ENCODE assay signal across 8 cellular contexts in the genomic region with DNA sequence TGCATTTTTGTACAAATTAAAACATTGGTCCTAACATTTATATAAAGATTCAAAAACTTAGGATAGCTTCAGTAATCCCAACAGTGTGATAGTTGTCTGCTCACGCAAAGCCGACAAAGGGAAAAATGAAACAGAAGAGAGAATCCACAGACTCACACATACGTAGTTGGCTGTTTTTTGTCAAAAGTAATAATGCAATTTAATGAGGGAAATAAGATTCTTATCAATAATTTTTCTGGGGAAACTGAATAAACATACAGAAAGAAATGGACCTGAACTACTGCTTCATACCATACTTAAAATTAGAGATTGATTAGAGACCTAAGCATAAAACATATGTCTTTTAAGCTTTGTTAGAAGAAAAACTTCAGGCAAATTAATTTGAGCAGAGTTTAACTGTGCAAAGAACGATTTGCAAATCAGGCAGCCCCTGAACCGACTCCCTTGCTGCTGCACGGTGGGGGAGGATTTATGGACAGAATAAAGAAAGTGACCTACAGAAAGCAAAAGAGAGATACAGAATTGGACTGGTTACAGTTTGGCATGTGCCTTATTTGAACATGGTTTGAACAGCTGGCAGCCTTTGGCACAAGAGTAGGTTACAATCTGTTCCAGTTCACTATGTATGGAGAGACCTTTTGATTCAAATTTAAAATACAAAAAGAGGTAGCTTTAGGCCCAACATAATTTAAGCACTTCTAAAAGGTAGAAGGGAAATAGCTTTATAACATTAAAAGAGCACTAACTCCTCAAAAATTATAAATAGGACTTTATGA.
DNase-seq lines count a peak whose midpoint lies in the region; FAIRE-seq and TF ChIP-seq lines count a peak whose summit lies in the region.
"Not testable (repeated sequence)": the region's sequence is repeated elsewhere in the genome, so short reads cannot be mapped to it uniquely, and the experiment has no call there.

No MANE protein-coding gene starts in this region.

- FAIRE-seq in H54 (lab: Jason Lieb, UNC) (peak; percentile 94), keratinocyte (lab: Jason Lieb, UNC) (peak; percentile 70)

- not testable (repeated sequence) for H3K9me1 ChIP-seq in keratinocyte (ENCODE audit: control insufficient read depth, extremely low read depth, insufficient read depth, low read length)

- not testable (repeated sequence) for TF ChIP-seq EP300 in stomach (IDR thresholded peaks at IDR 0.05)

- not testable (repeated sequence) for TF ChIP-seq POLR2A in H54 (IDR thresholded peaks at IDR 0.05; ENCODE audit: low read depth, low read length); stomach (IDR thresholded peaks at IDR 0.05)

- peak overlapping the region; percentile 13 for H2AFZ ChIP-seq in keratinocyte (ENCODE audit: control insufficient read depth, low read length)

- H3K9me3 ChIP-seq in keratinocyte (ENCODE audit: control insufficient read depth, low read depth, low read length); stomach: not testable (repeated sequence)

- H3K27ac ChIP-seq in keratinocyte (ENCODE audit: control insufficient read depth, insufficient read depth, low read length); stomach: not testable (repeated sequence)

- 54 to 61% (median 55%) methylated on average over 6 of the region's 6 CpGs for WGBS in stomach, 5 donors

- not testable (repeated sequence) for H3K9ac ChIP-seq in keratinocyte (ENCODE audit: control insufficient read depth, extremely low read depth, insufficient read depth, low read length)

- intact Hi-C loops in stomach (cut with DNase I; ENCODE audit: low total_unique reads): not testable (repeated sequence)

- H3K36me3 ChIP-seq in keratinocyte (ENCODE audit: control insufficient read depth in 2 of 2, extremely low read depth in 1 of 2, insufficient read depth in 2 of 2, low read length in 2 of 2); stomach: not testable (repeated sequence)

- TF ChIP-seq CTCF in keratinocyte (optimal IDR thresholded peaks at IDR 0.05 in 1 of 3, IDR thresholded peaks at IDR 0.05 in 1 of 3, conservative IDR thresholded peaks at IDR 0.05 in 1 of 3; ENCODE audit: extremely low read depth in 1 of 3, insufficient read depth in 2 of 3, low read length in 3 of 3); stomach (IDR thresholded peaks at IDR 0.05): not testable (repeated sequence)

- not testable (repeated sequence) for H3K4me2 ChIP-seq in keratinocyte (ENCODE audit: control insufficient read depth, extremely low read depth, insufficient read depth, low read depth, low read length)

- DNase-seq in DMS 273 (lab: John Stamatoyannopoulos, UW; ENCODE audit: unreplicated experiment) (peak; percentile 82), NCI-H1694 treated with DMSO at 0.1 percent for 48 hours (lab: John Stamatoyannopoulos, UW) (peak; percentile 84), NCI-H2171 treated with DMSO at 0.1 percent for 48 hours (lab: John Stamatoyannopoulos, UW) (peak; percentile 73), NCI-H69 (lab: John Stamatoyannopoulos, UW) (peak; percentile 75), SK-N-DZ (ENCODE audit: low spot score) (peak; percentile 16), stomach (peak; percentile 63)
- not testable (repeated sequence) for DNase-seq in H54 (ENCODE audit: insufficient read length, low spot score); keratinocyte (ENCODE audit: low read depth, low spot score)

- not testable (repeated sequence) for H3K4me3 ChIP-seq in keratinocyte (ENCODE audit: control insufficient read depth in 2 of 3, extremely low read depth in 1 of 3, insufficient read depth in 2 of 3, low read depth in 1 of 3, low read length in 3 of 3); stomach

- H3K79me2 ChIP-seq in keratinocyte (ENCODE audit: control insufficient read depth, insufficient read depth, low read length): not testable (repeated sequence)

- H3K4me1 ChIP-seq in keratinocyte (ENCODE audit: control insufficient read depth, extremely low read depth, insufficient read depth, low read length); stomach: not testable (repeated sequence)

- dilution Hi-C loops in keratinocyte (cut with MboI; ENCODE audit: extremely low pct_ligation_motif_present, low sequenced_read_pairs): not testable (repeated sequence)

- H4K20me1 ChIP-seq in keratinocyte (ENCODE audit: control insufficient read depth, extremely low read depth, insufficient read depth, low read length): not testable (repeated sequence)

- H3K27me3 ChIP-seq in keratinocyte (ENCODE audit: control insufficient read depth, extremely low read depth, insufficient read depth, low read length); stomach: not testable (repeated sequence)
